ENCODE assay signal across 8 cellular contexts in genomic region chr2:230864605-230865323, GRCh38. TPM values are rescaled to one million over a fixed set of nuclear protein-coding genes. Genes with fewer than 3 reads are reported as not detected.
DNase-seq lines count a peak whose midpoint lies in the region; ATAC-seq and TF ChIP-seq lines count a peak whose summit lies in the region.

ITM2C (plus strand) TSS chr2:230864942; CDS start chr2:230865026, 84 bp downstream.

- H3K4me1 Mint-ChIP-seq in activated naive CD8-positive, alpha-beta T cell treated with anti-CD3 and anti-CD28 coated beads, Interleukin-2, amount 50 U/mL, for 24 hours: peaks cover 65% of the 10 kb centered on the region

- H3K27ac Mint-ChIP-seq in activated naive CD8-positive, alpha-beta T cell treated with anti-CD3 and anti-CD28 coated beads, Interleukin-2, amount 50 U/mL, for 24 hours: peak within 1 kb of the TSS; percentile 73

- H3K4me3 Mint-ChIP-seq in activated naive CD8-positive, alpha-beta T cell treated with anti-CD3 and anti-CD28 coated beads, Interleukin-2, amount 50 U/mL, for 24 hours: peak within 1 kb of the TSS; percentile 85

- H3K36me3 ChIP-seq in heart left ventricle (no peaks in the 10 kb centered on the region), prostate gland (no peaks in the 10 kb centered on the region), uterus (no peaks in the 10 kb centered on the region)

- WGBS in heart left ventricle, 4 donors: 0 to 1% (median 1%) methylated on average over 28 to 77 of the region's 77 CpGs
- WGBS in prostate gland: under 1% methylated on average over 22 of the region's 77 CpGs

- H3K4me3 ChIP-seq in heart left ventricle (peak within 1 kb of the TSS; percentile 48 to 93 (median 76)), prostate gland (peak within 1 kb of the TSS; percentile 53 to 55), uterus (peak within 1 kb of the TSS; percentile 47 to 84)

- DNase-seq in DMS53 treated with DMSO at 0.1 percent for 48 hours (lab: John Stamatoyannopoulos, UW; ENCODE audit: unreplicated experiment) (peak; percentile 53), HuH-7.5 (ENCODE audit: low spot score) (peak; percentile 83), SKM-1 (lab: John Stamatoyannopoulos, UW; ENCODE audit: unreplicated experiment) (peak; percentile 72), heart left ventricle (peak; percentile 70 to 83 (median 71)), prostate gland (ENCODE audit: low spot score) (peak; percentile 61), uterus (peak; percentile 63 to 68)
- DNase-seq in activated naive CD8-positive, alpha-beta T cell treated with anti-CD3 and anti-CD28 coated beads, Interleukin-2, amount 50 U/mL, for 24 hours: peak; percentile 78

- H3K27me3 Mint-ChIP-seq in activated naive CD8-positive, alpha-beta T cell treated with anti-CD3 and anti-CD28 coated beads, Interleukin-2, amount 50 U/mL, for 24 hours: peaks cover 7% of the 10 kb centered on the region

- H3K9me3 Mint-ChIP-seq in activated naive CD8-positive, alpha-beta T cell treated with anti-CD3 and anti-CD28 coated beads, Interleukin-2, amount 50 U/mL, for 24 hours: peaks cover 2% of the 10 kb centered on the region

- H3K27me3 ChIP-seq in heart left ventricle (peaks cover 0 to 38% (median 16%) of the 10 kb centered on the region in 9 donors), prostate gland (replicated peaks; ENCODE audit: insufficient read depth) (no peaks in the 10 kb centered on the region), uterus (no peaks in the 10 kb centered on the region)

- TF ChIP-seq POLR2A in heart left ventricle (IDR thresholded peaks at IDR 0.05) (no peak), prostate gland (IDR thresholded peaks at IDR 0.05) (peak; percentile 48), uterus (IDR thresholded peaks at IDR 0.05) (peak in 1 of 2 donors; percentile 33)

- TF ChIP-seq CTCF in heart left ventricle (IDR thresholded peaks at IDR 0.05): peak in 8 of 12 donors; percentile 28 to 59 (median 44)
- peak in 3 of 4 experiments; percentile 25 to 43 (median 36) for TF ChIP-seq CTCF in prostate gland (IDR thresholded peaks at IDR 0.05)
- TF ChIP-seq CTCF in uterus (IDR thresholded peaks at IDR 0.05): peak in 2 of 4 experiments; percentile 42 to 43

- no peaks in the 10 kb centered on the region for H3K9me3 ChIP-seq in heart left ventricle
- H3K9me3 ChIP-seq in prostate gland: no peaks in the 10 kb centered on the region
- no peaks in the 10 kb centered on the region for H3K9me3 ChIP-seq in uterus

- peaks cover 0 to 46% (median 16%) of the 10 kb centered on the region in 12 donors for H3K4me1 ChIP-seq in heart left ventricle
- H3K4me1 ChIP-seq in prostate gland (replicated peaks): peaks cover 12% of the 10 kb centered on the region
- no peaks in the 10 kb centered on the region for H3K4me1 ChIP-seq in uterus

- ATAC-seq in GM21447 (IDR thresholded peaks at IDR 0.05; ENCODE audit: unreplicated experiment) (peak; percentile 54), heart left ventricle (peak in 3 of 4 donors; percentile 76 to 90 (median 83))
- peak; percentile 79 for ATAC-seq in activated naive CD8-positive, alpha-beta T cell treated with anti-CD3 and anti-CD28 coated beads, Interleukin-2, amount 50 U/mL, for 24 hours

- H3K27ac ChIP-seq in heart left ventricle: peak within 1 kb of the TSS in 5 of 12 donors; percentile 43 to 73 (median 58)
- peak within 1 kb of the TSS; percentile 45 to 50 for H3K27ac ChIP-seq in prostate gland
- peak within 1 kb of the TSS; percentile 27 to 41 for H3K27ac ChIP-seq in uterus

- intact Hi-C loops in heart left ventricle (cut with DNase I): loop anchor here in 1 of 10 donors (5.0 kb wide), 1 partner anchor 48 kb away; no protein-coding TSS in a partner anchor
- intact Hi-C loops in prostate gland (cut with DNase I): no loop called here
- intact Hi-C loops in uterus (cut with DNase I; ENCODE audit: low total_unique reads): no loop called here

- H3K36me3 Mint-ChIP-seq in activated naive CD8-positive, alpha-beta T cell treated with anti-CD3 and anti-CD28 coated beads, Interleukin-2, amount 50 U/mL, for 24 hours (ENCODE audit: low read depth): no peaks in the 10 kb centered on the region

RNA-seq across cellular contexts. Expression of gene ITM2C, which starts in this region (rescaled TPM):
- 10 to 100 TPM; 23.3 to 36.6 (median 26.5) TPM for total RNA-seq in heart left ventricle
- 10 to 100 TPM; 19.7 to 25.0 TPM for polyA plus RNA-seq in heart left ventricle
- total RNA-seq in prostate gland: 100 to 1,000 TPM; 104 to 137 TPM
- 100 to 1,000 TPM in 1 of 4 donors, 10 to 100 TPM in 3; 33.8 to 301 (median 67.6) TPM for total RNA-seq in uterus
